Comparison of ENCODE assay signal across 8 cellular contexts in the genomic region with DNA sequence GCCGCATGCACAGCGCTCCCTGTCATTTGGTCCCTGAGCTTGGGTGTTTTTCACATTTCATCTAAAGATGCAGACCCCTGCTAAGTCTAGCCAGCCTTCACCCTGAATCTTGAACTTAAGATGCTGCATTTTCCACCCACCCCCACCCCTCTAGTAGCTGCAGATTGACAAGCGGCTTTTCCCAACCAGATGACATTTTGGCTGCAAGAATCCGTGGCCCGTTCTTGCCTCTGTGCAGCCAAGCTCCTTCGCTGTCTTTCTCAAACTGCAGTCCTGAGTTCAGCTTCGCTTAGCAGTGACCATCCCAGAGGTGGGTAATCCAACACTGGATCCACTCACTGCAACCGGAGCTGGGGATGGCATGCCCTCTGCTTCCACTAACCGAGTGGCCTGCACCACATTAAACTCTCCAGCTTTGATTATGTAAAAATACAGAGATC. TPM values are rescaled to one million over a fixed set of nuclear protein-coding genes. Genes with fewer than 3 reads are reported as not detected.
DNase-seq lines count a peak whose midpoint lies in the region; ATAC-seq and TF ChIP-seq lines count a peak whose summit lies in the region.

No MANE protein-coding gene starts in this region.

- H3K79me2 ChIP-seq in MM.1S (ENCODE audit: low read length), result peaks cover 35% of the 10 kb centered on the region

- peaks cover 0 to 22% (median 9%) of the 10 kb centered on the region in 7 donors for H3K4me1 Mint-ChIP-seq in naive thymus-derived CD4-positive, alpha-beta T cell

- H3K9me2 ChIP-seq in MM.1S (replicated peaks; ENCODE audit: insufficient read depth, low read length), result no peaks in the 10 kb centered on the region

- H3K4me1 ChIP-seq in BLaER1, result peaks cover 40% of the 10 kb centered on the region
- peaks cover 18% of the 10 kb centered on the region for H3K4me1 ChIP-seq in MM.1S (ENCODE audit: low read length)
- peaks cover 15% of the 10 kb centered on the region for H3K4me1 ChIP-seq in effector memory CD4-positive, alpha-beta T cell (ENCODE audit: control insufficient read depth, insufficient read depth, low read length, poor library complexity, severe bottlenecking)
- peaks cover 10 to 23% of the 10 kb centered on the region in 2 donors for H3K4me1 ChIP-seq in naive thymus-derived CD4-positive, alpha-beta T cell (ENCODE audit: control insufficient read depth in 2 of 2, insufficient read depth in 2 of 2, low read length in 2 of 2)

- intact Hi-C loops in naive thymus-derived CD4-positive, alpha-beta T cell (cut with micrococcal nuclease), result loop anchor here (1.0 to 5.0 kb wide), 16 partner anchors 74 to 1192 kb away; a partner anchor contains a TSS

- H3K27me3 ChIP-seq in BLaER1, result no peaks in the 10 kb centered on the region
- no peaks in the 10 kb centered on the region for H3K27me3 ChIP-seq in MM.1S (replicated peaks; ENCODE audit: insufficient read depth, low read length)
- no peaks in the 10 kb centered on the region for H3K27me3 ChIP-seq in effector memory CD4-positive, alpha-beta T cell (replicated peaks; ENCODE audit: control insufficient read depth, insufficient read depth, low read length, poor library complexity, severe bottlenecking)
- no peaks in the 10 kb centered on the region for H3K27me3 ChIP-seq in naive thymus-derived CD4-positive, alpha-beta T cell (ENCODE audit: control insufficient read depth in 2 of 2, insufficient read depth in 2 of 2, low read length in 2 of 2)

- peaks cover 0 to 2% (median 0%) of the 10 kb centered on the region in 11 donors for H3K9me3 Mint-ChIP-seq in naive thymus-derived CD4-positive, alpha-beta T cell

- no peak for DNase-seq in MM.1S
- no peak for DNase-seq in effector memory CD4-positive, alpha-beta T cell
- peak in 2 of 9 donors; percentile 3 to 4 for DNase-seq in naive thymus-derived CD4-positive, alpha-beta T cell
- DNase-seq in occipital lobe (lab: John Stamatoyannopoulos, UW), result no peak
- no peak for DNase-seq in NCI-H345 (lab: John Stamatoyannopoulos, UW)
- no peak for DNase-seq in SHP77 treated with DMSO at 0.1 percent for 48 hours (lab: John Stamatoyannopoulos, UW)
- no peak for DNase-seq in H4 (ENCODE audit: low spot score)

- H3K27ac ChIP-seq in BLaER1 (peak overlapping the region; percentile 85), MM.1S (ENCODE audit: low read length) (no peak overlapping the region)
- H3K27ac ChIP-seq in effector memory CD4-positive, alpha-beta T cell (ENCODE audit: insufficient read depth, low read length, poor library complexity, severe bottlenecking), result no peak overlapping the region
- peak overlapping the region; percentile 72 for H3K27ac ChIP-seq in naive thymus-derived CD4-positive, alpha-beta T cell (ENCODE audit: low read depth, low read length)

- CTCF ChIA-PET in naive thymus-derived CD4-positive, alpha-beta T cell (lab: Charles Lee), result interaction anchor here (0.6 to 0.7 kb wide), 4 partner anchors 31 to 1130 kb away, joined by 4 to 7 read pairs (median 6); no protein-coding TSS in a partner anchor

- H2AFZ ChIP-seq in MM.1S (ENCODE audit: low read length), result peak overlapping the region; percentile 93

- H3K9ac ChIP-seq in BLaER1 (peak overlapping the region; percentile 80), MM.1S (ENCODE audit: low read length) (peak overlapping the region; percentile 42; the same call in 1 of the 2 replicates)

- H3K9me3 ChIP-seq in BLaER1 (0 out of 2 replicates have a peak, but pooled peaks cover 1% of the 10 kb centered on the region), MM.1S (replicated peaks; ENCODE audit: insufficient read depth, low read length) (no peaks in the 10 kb centered on the region)
- H3K9me3 ChIP-seq in effector memory CD4-positive, alpha-beta T cell (ENCODE audit: control insufficient read depth, low read length), result no peaks in the 10 kb centered on the region
- no peaks in the 10 kb centered on the region for H3K9me3 ChIP-seq in naive thymus-derived CD4-positive, alpha-beta T cell (ENCODE audit: control insufficient read depth in 2 of 3, low read length in 3 of 3)

- H3K36me3 ChIP-seq in BLaER1 (peaks cover 13% of the 10 kb centered on the region), MM.1S (replicated peaks; ENCODE audit: insufficient read depth, low read length) (peaks cover 3% of the 10 kb centered on the region; the same call in 1 of the 2 replicates)
- peaks cover 3% of the 10 kb centered on the region for H3K36me3 ChIP-seq in effector memory CD4-positive, alpha-beta T cell (ENCODE audit: control insufficient read depth, insufficient read depth, low read length)
- no peaks in the 10 kb centered on the region for H3K36me3 ChIP-seq in naive thymus-derived CD4-positive, alpha-beta T cell (ENCODE audit: control insufficient read depth in 2 of 3, insufficient read depth in 3 of 3, low read length in 3 of 3)

- peak overlapping the region in 6 of 9 donors; percentile 25 to 79 (median 41) for H3K27ac Mint-ChIP-seq in naive thymus-derived CD4-positive, alpha-beta T cell

- H3K4me3 Mint-ChIP-seq in naive thymus-derived CD4-positive, alpha-beta T cell, result peak overlapping the region; percentile 37 to 77 (median 61)

- ATAC-seq in naive thymus-derived CD4-positive, alpha-beta T cell, result no peak

- peaks cover 7% of the 10 kb centered on the region for H3F3A ChIP-seq in MM.1S (ENCODE audit: insufficient read depth, low read length)

- peaks cover 0 to 30% (median 0%) of the 10 kb centered on the region in 5 donors for H3K27me3 Mint-ChIP-seq in naive thymus-derived CD4-positive, alpha-beta T cell

- H3K4me3 ChIP-seq in BLaER1 (peak overlapping the region; percentile 63), MM.1S (ENCODE audit: low read length) (peak overlapping the region; percentile 40; the same call in 1 of the 2 replicates)
- peak overlapping the region; percentile 48 for H3K4me3 ChIP-seq in effector memory CD4-positive, alpha-beta T cell (ENCODE audit: insufficient read depth, low read depth, low read length, poor library complexity, severe bottlenecking)
- peak overlapping the region; percentile 21 for H3K4me3 ChIP-seq in naive thymus-derived CD4-positive, alpha-beta T cell (ENCODE audit: low read length)

- no peaks in the 10 kb centered on the region for H3K36me3 Mint-ChIP-seq in naive thymus-derived CD4-positive, alpha-beta T cell

- H4K20me1 ChIP-seq in BLaER1, result no peaks in the 10 kb centered on the region
- no peaks in the 10 kb centered on the region for H4K20me1 ChIP-seq in MM.1S (ENCODE audit: insufficient read depth, low read length)

- POLR2A ChIA-PET in naive thymus-derived CD4-positive, alpha-beta T cell (lab: Charles Lee), result interaction anchor here (0.7 to 3.5 kb wide), 8 partner anchors 8 to 969 kb away, joined by 3 to 32 read pairs (median 6); a partner anchor contains a TSS

- H3K4me2 ChIP-seq in BLaER1 (peak overlapping the region; percentile 90), MM.1S (ENCODE audit: low read depth, low read length) (peak overlapping the region; percentile 79)

- no peak for TF ChIP-seq CTCF in MM.1S (IDR thresholded peaks at IDR 0.05; ENCODE audit: low read length)

RNA-seq across cellular contexts. Expression of a gene that starts 0.8 kb away (rescaled TPM):
- total RNA-seq in naive thymus-derived CD4-positive, alpha-beta T cell, result 10 to 100 TPM; 11.6 to 25.9 (median 24.4) TPM
- 10 to 100 TPM; 39.1 to 47.0 TPM for polyA plus RNA-seq in naive thymus-derived CD4-positive, alpha-beta T cell
- total RNA-seq in occipital lobe, result 48.0 TPM
- 25.8 and 27.2 TPM in 2 replicates for total RNA-seq in H4 (2014; rRNA removed; shearing (Covaris generic))

Comparison
In these comparisons a context has a peak if more than half of its experiments do, and no peak if none do; other contexts are left out.
1. H3K27ac ChIP-seq: peak in BLaER1 (single experiment) and naive thymus-derived CD4-positive, alpha-beta T cell (single experiment); none in MM.1S (single experiment) and effector memory CD4-positive, alpha-beta T cell (single experiment).
2. Peak in every context shown above with its lines, with median percentiles within 50 percentile points of each other: H3K4me3 ChIP-seq.